ENCODE assay signal across 8 cellular contexts in the genomic region with DNA sequence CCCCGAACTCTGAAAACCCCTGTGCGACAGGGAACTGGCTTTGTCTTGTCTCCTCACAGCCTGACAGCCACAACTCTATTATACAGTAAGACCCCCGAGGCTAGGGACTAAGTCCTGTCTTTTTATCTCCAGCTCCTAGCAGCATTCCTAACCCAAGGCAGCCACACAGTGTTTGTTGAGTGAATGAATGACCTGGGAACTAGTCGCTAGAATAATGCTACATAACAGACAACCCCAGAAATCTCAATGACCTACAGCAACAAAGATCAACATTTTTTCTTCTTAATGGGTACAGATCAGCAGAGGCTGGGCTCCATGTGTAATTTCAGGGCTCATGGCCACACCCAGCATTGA.
DNase-seq lines count a peak whose midpoint lies in the region; ATAC-seq, FAIRE-seq and TF ChIP-seq lines count a peak whose summit lies in the region.

No MANE protein-coding gene starts in this region.

- WGBS in esophagus muscularis mucosa: 73% methylated on average over 4 of the region's 4 CpGs

- TF ChIP-seq CTCF in esophagus muscularis mucosa (IDR thresholded peaks at IDR 0.05) (no peak), progenitor cell of endocrine pancreas (IDR thresholded peaks at IDR 0.05; ENCODE audit: unreplicated experiment) (no peak), endothelial cell (IDR thresholded peaks at IDR 0.05; ENCODE audit: unreplicated experiment) (no peak)

- H3K4me1 Mint-ChIP-seq in CD4-positive, alpha-beta memory T cell: peaks cover 51 to 60% (median 58%) of the 10 kb centered on the region in 4 donors
- H3K4me1 Mint-ChIP-seq in T-cell (peaks cover 58 to 72% (median 64%) of the 10 kb centered on the region in 3 donors), progenitor cell of endocrine pancreas (ENCODE audit: low read depth) (peaks cover 5% of the 10 kb centered on the region), endothelial cell (ENCODE audit: unreplicated experiment) (peaks cover 3% of the 10 kb centered on the region)

- CTCF ChIA-PET in CD4-positive, alpha-beta memory T cell (lab: Charles Lee; ENCODE audit: partially characterized antibody): interaction anchor here (0.9 to 1.3 kb wide), 4 partner anchors 10 to 71 kb away, joined by 3 to 4 read pairs (median 3); a partner anchor contains a TSS
- CTCF ChIA-PET in T-cell (lab: Charles Lee): no interaction called here

- H3K36me3 ChIP-seq in CD4-positive, alpha-beta memory T cell (ENCODE audit: insufficient read depth, low read length): no peaks in the 10 kb centered on the region
- H3K36me3 ChIP-seq in esophagus muscularis mucosa: no peaks in the 10 kb centered on the region

- peak overlapping the region in 1 of 2 donors; percentile 86 for H3K4me3 ChIP-seq in CD4-positive, alpha-beta memory T cell (ENCODE audit: low read length in 2 of 2)
- peak overlapping the region; percentile 52 to 67 (median 62) for H3K4me3 ChIP-seq in esophagus muscularis mucosa

- FAIRE-seq in frontal cortex (lab: Jason Lieb, UNC): no peak

- no peaks in the 10 kb centered on the region for H3K27me3 ChIP-seq in CD4-positive, alpha-beta memory T cell (ENCODE audit: insufficient read depth, low read length)
- no peaks in the 10 kb centered on the region for H3K27me3 ChIP-seq in esophagus muscularis mucosa

- H3K9me3 ChIP-seq in CD4-positive, alpha-beta memory T cell (ENCODE audit: control insufficient read depth in 1 of 2, low read length in 2 of 2): no peaks in the 10 kb centered on the region
- no peaks in the 10 kb centered on the region for H3K9me3 ChIP-seq in esophagus muscularis mucosa

- no peak for DNase-seq in CD4-positive, alpha-beta memory T cell
- DNase-seq in T-cell (no peak), esophagus muscularis mucosa (ENCODE audit: extremely low spot score) (no peak), progenitor cell of endocrine pancreas (ENCODE audit: low spot score, unreplicated experiment) (no peak), CD1c-positive myeloid dendritic cell (ENCODE audit: extremely low spot score) (no peak), frontal cortex (ENCODE audit: low spot score in 2 of 2) (no peak), endothelial cell (ENCODE audit: low spot score) (no peak)

- no peaks in the 10 kb centered on the region for H3K27me3 Mint-ChIP-seq in CD4-positive, alpha-beta memory T cell
- H3K27me3 Mint-ChIP-seq in T-cell (no peaks in the 10 kb centered on the region), progenitor cell of endocrine pancreas (peaks cover 78% of the 10 kb centered on the region), endothelial cell (ENCODE audit: unreplicated experiment) (peaks cover 8% of the 10 kb centered on the region)

- H3K9me3 Mint-ChIP-seq in CD4-positive, alpha-beta memory T cell: no peaks in the 10 kb centered on the region
- H3K9me3 Mint-ChIP-seq in T-cell (no peaks in the 10 kb centered on the region), progenitor cell of endocrine pancreas (ENCODE audit: low read depth) (no peaks in the 10 kb centered on the region), endothelial cell (ENCODE audit: unreplicated experiment) (no peaks in the 10 kb centered on the region)

- no peak for ATAC-seq in T-cell (replicated peaks in 1 of 4)
- no peak for ATAC-seq in GM21528 (IDR thresholded peaks at IDR 0.05; ENCODE audit: low FRiP score, unreplicated experiment)

- no peak for TF ChIP-seq POLR2A in esophagus muscularis mucosa (IDR thresholded peaks at IDR 0.05; ENCODE audit: low read depth)

- H3K4me3 Mint-ChIP-seq in CD4-positive, alpha-beta memory T cell: peak overlapping the region; percentile 91 to 96 (median 93)
- H3K4me3 Mint-ChIP-seq in T-cell: peak overlapping the region; percentile 86 to 90 (median 90)
- peak overlapping the region; percentile 60 for H3K4me3 Mint-ChIP-seq in progenitor cell of endocrine pancreas (ENCODE audit: low read depth)
- no peak overlapping the region for H3K4me3 Mint-ChIP-seq in endothelial cell (ENCODE audit: unreplicated experiment)

- TF ChIP-seq EP300 in esophagus muscularis mucosa (IDR thresholded peaks at IDR 0.05): no peak

- H3K36me3 Mint-ChIP-seq in CD4-positive, alpha-beta memory T cell: peaks cover 0 to 4% of the 10 kb centered on the region in 2 donors
- no peaks in the 10 kb centered on the region for H3K36me3 Mint-ChIP-seq in T-cell
- H3K36me3 Mint-ChIP-seq in progenitor cell of endocrine pancreas (ENCODE audit: insufficient read depth): no peaks in the 10 kb centered on the region
- H3K36me3 Mint-ChIP-seq in endothelial cell (ENCODE audit: low read depth, unreplicated experiment): no peaks in the 10 kb centered on the region

- H3K4me1 ChIP-seq in CD4-positive, alpha-beta memory T cell (ENCODE audit: insufficient read depth, low read length): peaks cover 53% of the 10 kb centered on the region
- peaks cover 18 to 29% (median 22%) of the 10 kb centered on the region in 4 donors for H3K4me1 ChIP-seq in esophagus muscularis mucosa

- peak overlapping the region; percentile 95 for H3K27ac ChIP-seq in CD4-positive, alpha-beta memory T cell (ENCODE audit: low read depth, low read length)
- H3K27ac ChIP-seq in esophagus muscularis mucosa (replicated peaks in 1 of 4): peak overlapping the region; percentile 72 to 81 (median 79)

- H3K27ac Mint-ChIP-seq in CD4-positive, alpha-beta memory T cell: peak overlapping the region; percentile 93 to 100 (median 99)
- H3K27ac Mint-ChIP-seq in T-cell (peak overlapping the region; percentile 94), progenitor cell of endocrine pancreas (no peak overlapping the region), endothelial cell (ENCODE audit: unreplicated experiment) (no peak overlapping the region)

- POLR2A ChIA-PET in CD4-positive, alpha-beta memory T cell (lab: Charles Lee; ENCODE audit: partially characterized antibody): interaction anchor here (0.6 to 3.5 kb wide), 16 partner anchors 9 to 407 kb away, joined by 3 to 97 read pairs (median 6); a partner anchor contains a TSS
- POLR2A ChIA-PET in T-cell (lab: Charles Lee): interaction anchor here (0.6 to 1.1 kb wide), 2 partner anchors 71 to 76 kb away, joined by 3 to 5 read pairs; a partner anchor contains a TSS

- intact Hi-C loops in CD4-positive, alpha-beta memory T cell (cut with micrococcal nuclease): loop anchor here (2.0 to 10.0 kb wide), 2 partner anchors 102 to 222 kb away; no protein-coding TSS in a partner anchor
- intact Hi-C loops in esophagus muscularis mucosa (cut with DNase I): no loop called here

Comparison
In these comparisons a context has a peak if more than half of its experiments do, and no peak if none do; other contexts are left out.
1. H3K27ac Mint-ChIP-seq: peak in CD4-positive, alpha-beta memory T cell (7 of 7) and T-cell (2 of 2); none in progenitor cell of endocrine pancreas (single experiment) and endothelial cell (single experiment).